Comparison of ENCODE assay signal across 8 cellular contexts in genomic region chr1:109823543-109824348, GRCh38.
A peak's percentile ranks its signal among the peaks of the same experiment; 100 is the strongest.
DNase-seq lines count a peak whose midpoint lies in the region; ATAC-seq and TF ChIP-seq lines count a peak whose summit lies in the region.

No MANE protein-coding gene starts in this region.

- H3K36me3 ChIP-seq in Peyer's patch (no peaks in the 10 kb centered on the region), trophoblast cell (ENCODE audit: control insufficient read depth in 1 of 2, insufficient read depth in 2 of 2, low read length in 2 of 2) (no peaks in the 10 kb centered on the region), H7 (replicated peaks; ENCODE audit: control insufficient read depth, insufficient read depth, low read length) (no peaks in the 10 kb centered on the region)

- H3K18ac ChIP-seq in trophoblast cell (ENCODE audit: low read length), result no peak overlapping the region

- ATAC-seq in HG03354 (IDR thresholded peaks at IDR 0.05; ENCODE audit: poor library complexity, severe bottlenecking, unreplicated experiment), result no peak

- peak; percentile 65 for DNase-seq in Daoy (ENCODE audit: low read depth)
- no peak for DNase-seq in Peyer's patch
- DNase-seq in fibroblast of gingiva (ENCODE audit: low read depth), result peak; percentile 74
- no peak for DNase-seq in trophoblast cell
- no peak for DNase-seq in H7
- DNase-seq in middle frontal gyrus (ENCODE audit: extremely low spot score, low spot score), result no peak
- no peak for DNase-seq in NCI-H2029 (lab: John Stamatoyannopoulos, UW)

- H3K27me3 ChIP-seq in Peyer's patch (no peaks in the 10 kb centered on the region), trophoblast cell (ENCODE audit: insufficient read depth, low read length) (no peaks in the 10 kb centered on the region), H7 (ENCODE audit: control insufficient read depth, insufficient read depth, low read length) (no peaks in the 10 kb centered on the region; the same call in 1 of the 2 replicates)

- H3K4me1 ChIP-seq in Peyer's patch (peaks cover 0 to 9% (median 3%) of the 10 kb centered on the region in 4 donors), trophoblast cell (ENCODE audit: control insufficient read depth in 1 of 2, insufficient read depth in 2 of 2, low read length in 2 of 2) (peaks cover 8 to 11% of the 10 kb centered on the region in 2 experiments)

- H3K4ac ChIP-seq in trophoblast cell (ENCODE audit: low read depth, low read length), result no peak overlapping the region

- WGBS in trophoblast cell (ENCODE audit: extremely low coverage, insufficient coverage, insufficient read length), result no CpG with 5 or more reads among the region's 16 CpGs

- no peaks in the 10 kb centered on the region for H3K79me2 ChIP-seq in trophoblast cell (ENCODE audit: control insufficient read depth, insufficient read depth, low read length, poor library complexity)

- H3K27ac ChIP-seq in Peyer's patch (peak overlapping the region; percentile 30 to 49 (median 36)), trophoblast cell (ENCODE audit: low read depth, low read length) (no peak overlapping the region)

- H2BK5ac ChIP-seq in trophoblast cell (ENCODE audit: low read depth, low read length, poor library complexity), result no peak overlapping the region

- H3K23ac ChIP-seq in trophoblast cell (ENCODE audit: low read length), result no peak overlapping the region

- H3K9me3 ChIP-seq in Peyer's patch (no peaks in the 10 kb centered on the region), trophoblast cell (ENCODE audit: insufficient read depth, low read depth, low read length) (peaks cover 2% of the 10 kb centered on the region)

- no peak overlapping the region for H2BK120ac ChIP-seq in trophoblast cell (ENCODE audit: insufficient read depth, low read length, poor library complexity)

- no peak overlapping the region for H4K12ac ChIP-seq in trophoblast cell (ENCODE audit: low read depth, low read length)

- peak overlapping the region; percentile 1 for H2BK12ac ChIP-seq in trophoblast cell (ENCODE audit: low read length)

- TF ChIP-seq CTCF in Peyer's patch (IDR thresholded peaks at IDR 0.05), result no peak

- H3K4me3 ChIP-seq in Peyer's patch, result no peak overlapping the region
- no peak overlapping the region for H3K4me3 ChIP-seq in trophoblast cell (ENCODE audit: low read depth, low read length)
- H3K4me3 ChIP-seq in H7 (ENCODE audit: insufficient read depth, low read depth, low read length), result no peak overlapping the region

- no peak for TF ChIP-seq POLR2A in Peyer's patch (IDR thresholded peaks at IDR 0.05)

- H3K14ac ChIP-seq in trophoblast cell (ENCODE audit: low read length), result peak overlapping the region; percentile 11

- peak overlapping the region; percentile 15 for H2AK5ac ChIP-seq in trophoblast cell (ENCODE audit: low read length)

- H3K9ac ChIP-seq in trophoblast cell (ENCODE audit: low read length), result no peak overlapping the region

- peak overlapping the region; percentile 41 for H4K91ac ChIP-seq in trophoblast cell (ENCODE audit: low read depth, low read length)

- H4K8ac ChIP-seq in trophoblast cell (ENCODE audit: low read depth, low read length), result no peak overlapping the region

- H3K79me1 ChIP-seq in trophoblast cell (ENCODE audit: low read length), result peaks cover 3% of the 10 kb centered on the region

- no peak overlapping the region for H3K4me2 ChIP-seq in trophoblast cell (ENCODE audit: low read length)

- no peak overlapping the region for H2AFZ ChIP-seq in trophoblast cell (ENCODE audit: insufficient read depth, low read length, poor library complexity)

Comparison
In these comparisons a context has a peak if more than half of its experiments do, and no peak if none do; other contexts are left out.
1. DNase-seq: peak in Daoy (single experiment) and fibroblast of gingiva (single experiment); none in Peyer's patch (0 of 3), trophoblast cell (0 of 2), H7 (single experiment), middle frontal gyrus (single experiment) and NCI-H2029 (single experiment).